ENCODE assay signal across 11 cellular contexts in the genomic region with DNA sequence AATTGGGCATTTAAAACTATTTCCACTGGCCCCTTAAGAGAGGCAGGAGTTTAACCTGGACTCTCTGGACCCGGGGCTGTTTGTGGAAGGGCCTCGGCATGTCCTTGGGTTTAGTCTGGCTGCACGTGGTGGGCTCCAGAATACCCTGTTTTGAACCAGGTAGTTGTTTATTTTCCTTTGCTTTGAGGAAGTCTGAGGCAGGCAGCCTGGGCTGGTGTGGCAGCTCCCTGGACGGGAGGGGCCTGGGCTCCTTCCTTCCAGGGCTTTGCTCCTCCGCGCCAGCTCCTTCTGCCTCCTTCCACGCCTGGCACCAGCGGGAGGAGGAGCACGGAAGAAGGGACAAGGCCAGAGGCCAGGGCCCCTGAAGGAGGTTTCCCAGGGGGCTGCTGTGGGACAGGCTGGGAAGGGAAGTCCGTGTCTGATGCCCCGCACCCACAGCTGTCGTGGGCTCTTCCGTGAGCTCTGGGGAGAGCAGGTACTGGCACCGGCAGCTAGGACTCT. TPM values are rescaled to one million over a fixed set of nuclear protein-coding genes. Genes with fewer than 3 reads are reported as not detected.
DNase-seq lines count a peak whose midpoint lies in the region; ATAC-seq and TF ChIP-seq lines count a peak whose summit lies in the region.
"Had no signal": no experiment of that assay in that cellular context is flagged by ENCODE, and none has a peak within 500 bp of the region (broad histone marks: within the 10 kb centered on the region; RNA-seq: fewer than 3 reads in every experiment).

No MANE protein-coding gene starts in this region.

- peak; percentile 52 to 73 (median 60) for ATAC-seq in right lobe of liver

- H3K4me1 ChIP-seq in right lobe of liver, result peaks cover 0 to 16% (median 8%) of the 10 kb centered on the region in 4 donors
- peaks cover 37% of the 10 kb centered on the region for H3K4me1 ChIP-seq in suprapubic skin

- no peak overlapping the region for H3K4me3 ChIP-seq in brain microvascular endothelial cell (ENCODE audit: low read depth, low read length)
- H3K4me3 ChIP-seq in right lobe of liver, result no peak overlapping the region
- H3K4me3 ChIP-seq in suprapubic skin, result peak overlapping the region; percentile 30

- no peak for TF ChIP-seq CTCF in brain microvascular endothelial cell (IDR thresholded peaks at IDR 0.05; ENCODE audit: low read depth, low read length, missing control alignments)
- no peak for TF ChIP-seq CTCF in right lobe of liver (IDR thresholded peaks at IDR 0.05)
- no peak for TF ChIP-seq CTCF in suprapubic skin (IDR thresholded peaks at IDR 0.05)

- TF ChIP-seq EP300 in suprapubic skin (IDR thresholded peaks at IDR 0.05), result no peak

- TF ChIP-seq POLR2A in right lobe of liver (IDR thresholded peaks at IDR 0.05) (no peak), suprapubic skin (IDR thresholded peaks at IDR 0.05) (no peak)

- H3K9me3 ChIP-seq in right lobe of liver, result no peaks in the 10 kb centered on the region
- peaks cover under 1% of the 10 kb centered on the region for H3K9me3 ChIP-seq in suprapubic skin

- H3K36me3 ChIP-seq in brain microvascular endothelial cell (replicated peaks) (no peaks in the 10 kb centered on the region), right lobe of liver (no peaks in the 10 kb centered on the region), suprapubic skin (peaks cover 3% of the 10 kb centered on the region)

- H3K27ac ChIP-seq in brain microvascular endothelial cell (peak overlapping the region; percentile 28), right lobe of liver (peak overlapping the region; percentile 3 to 53 (median 44)), suprapubic skin (peak overlapping the region; percentile 81)
- H3K27ac ChIP-seq: 22Rv1 had no signal

- in situ Hi-C loops in brain microvascular endothelial cell (cut with HindIII; ENCODE audit: low pct_ligation_motif_present, low sequenced_read_pairs), result no loop called here

- DNase-seq in DMS 273 (lab: John Stamatoyannopoulos, UW; ENCODE audit: unreplicated experiment), result peak; percentile 20
- no peak for DNase-seq in DMS 273 treated with DMSO at 0.1 percent for 48 hours (lab: John Stamatoyannopoulos, UW)
- no peak for DNase-seq in brain microvascular endothelial cell
- DNase-seq in right lobe of liver, result no peak
- DNase-seq in suprapubic skin (ENCODE audit: low spot score in 2 of 2), result peak in 1 of 2 donors; percentile 82
- no peak for DNase-seq in D341Med (ENCODE audit: low spot score)
- DNase-seq in RKO (ENCODE audit: low spot score), result no peak
- DNase-seq in activated effector memory CD4-positive, alpha-beta T cell treated with Interleukin-2 at 50 U/mL for 16 hours, result no peak
- DNase-seq: erythroblast had no signal

- H3K27me3 ChIP-seq in brain microvascular endothelial cell (replicated peaks), result no peaks in the 10 kb centered on the region
- H3K27me3 ChIP-seq in right lobe of liver, result no peaks in the 10 kb centered on the region
- no peaks in the 10 kb centered on the region for H3K27me3 ChIP-seq in suprapubic skin

- WGBS in right lobe of liver (ENCODE audit: insufficient coverage, low coverage, low lambda C conversion rate, missing lambda C conversion rate), result 26% methylated on average over 9 of the region's 14 CpGs
- WGBS in suprapubic skin, result 11% methylated on average over 10 of the region's 14 CpGs

- intact Hi-C loops in right lobe of liver (cut with DNase I), result no loop called here

RNA-seq across cellular contexts. Expression of gene BANP, which starts 15.5 kb away (rescaled TPM):
- 10 to 100 TPM; 11.2 to 20.7 (median 18.8) TPM for total RNA-seq in right lobe of liver
- 10 to 100 TPM; 24.9 to 40.1 (median 26.5) TPM for total RNA-seq in suprapubic skin

RNA-seq across cellular contexts. Expression of gene CA5A, which starts 30.4 kb away (rescaled TPM):
- total RNA-seq in right lobe of liver, result 10 to 100 TPM; 26.5 to 59.6 (median 30.2) TPM
- total RNA-seq in suprapubic skin, result not detected
- total RNA-seq: HT1080 had no signal

Comparison
In these comparisons a context has a peak if more than half of its experiments do, and no peak if none do; other contexts are left out.
1. H3K27ac ChIP-seq: peak in every context shown above with its lines; median percentile 81 in suprapubic skin; 44 in right lobe of liver; 28 in brain microvascular endothelial cell.
2. RNA of gene CA5A, which starts 30.4 kb away (total RNA-seq): 26.5 to 59.6 TPM in right lobe of liver; not detected in suprapubic skin; every median in the first group is over 10 times any median in the second.